In the genomic region with DNA sequence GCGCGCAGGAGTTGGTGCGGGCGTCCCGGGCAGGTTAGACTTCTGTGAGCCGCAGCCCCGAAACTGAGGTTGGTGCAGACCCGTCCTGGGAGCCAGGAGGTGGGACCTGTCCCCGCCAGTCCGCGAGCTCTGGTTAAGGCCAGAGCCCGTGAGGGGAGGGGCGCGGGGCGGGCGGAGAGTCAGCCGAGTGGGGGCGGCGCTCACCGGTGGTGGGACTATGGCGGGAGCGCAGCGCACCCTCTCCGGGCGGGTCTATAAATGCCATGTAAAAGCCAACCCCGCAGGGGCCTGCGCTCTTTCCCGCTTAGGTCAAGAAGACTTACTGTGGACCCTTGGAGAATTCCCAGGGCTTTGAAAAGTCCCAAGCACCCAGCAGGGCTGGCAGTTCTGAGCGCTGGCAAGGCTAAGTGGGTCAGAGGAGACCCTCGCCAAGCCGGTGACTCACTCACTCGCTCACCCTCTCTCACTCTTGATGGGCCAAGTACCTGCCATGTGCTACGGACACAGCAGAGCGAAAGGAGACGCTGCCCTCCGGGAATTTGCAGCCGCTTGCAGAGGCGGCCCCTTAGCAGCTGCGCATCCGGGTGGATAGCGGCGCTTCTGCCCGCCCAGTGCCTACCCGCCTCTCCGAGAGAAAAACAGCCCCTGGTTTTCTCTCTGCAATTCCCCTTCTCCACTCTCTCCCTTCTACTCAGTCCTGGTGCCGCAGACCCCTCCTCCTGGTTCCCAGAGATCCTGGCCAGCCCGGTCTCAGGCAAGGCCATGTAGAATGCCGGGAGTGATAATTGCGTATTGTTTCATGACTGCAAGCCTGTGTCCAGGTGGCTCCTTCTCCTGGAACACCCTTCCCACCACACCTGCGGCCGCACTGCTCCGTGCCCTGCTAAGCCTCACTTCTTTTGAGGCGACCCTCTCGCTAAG, we compare ENCODE assay signal across 8 cellular contexts. TPM values are rescaled to one million over a fixed set of nuclear protein-coding genes. Genes with fewer than 3 reads are reported as not detected.
DNase-seq lines count a peak whose midpoint lies in the region; ATAC-seq and TF ChIP-seq lines count a peak whose summit lies in the region.

A gene (minus strand): TSS at position 110 of the 921 bp plus-strand sequence. CDS start 19,607 bp downstream, outside the sequence.

- no peaks in the 10 kb centered on the region for H3K9me3 ChIP-seq in colonic mucosa

- peak; percentile 81 for ATAC-seq in left lobe of liver
- ATAC-seq in GM19035 (IDR thresholded peaks at IDR 0.05; ENCODE audit: unreplicated experiment), result no peak
- no peak for ATAC-seq in GM18861 (IDR thresholded peaks at IDR 0.05; ENCODE audit: unreplicated experiment)

- no peaks in the 10 kb centered on the region for H3K27me3 ChIP-seq in colonic mucosa

- H3K4me3 ChIP-seq in colonic mucosa, result peak within 1 kb of the TSS; percentile 58

- no peaks in the 10 kb centered on the region for H3K36me3 ChIP-seq in colonic mucosa

- DNase-seq in activated gamma-delta T cell (lab: John Stamatoyannopoulos, UW) (peak; percentile 10), activated gamma-delta T cell treated with Interleukin-2 at 50 U/mL for 16 hours (no peak), colonic mucosa (peak; percentile 76), left lobe of liver (ENCODE audit: low spot score) (peak; percentile 97)
- no peak for DNase-seq in stimulated activated CD4-positive, alpha-beta T cell treated with anti-CD3 and anti-CD28 coated beads, Interleukin-15, amount 100 ng/mL, for 24 hours

- no peak for TF ChIP-seq CTCF in colonic mucosa (IDR thresholded peaks at IDR 0.05)

- H3K9ac ChIP-seq in colonic mucosa (ENCODE audit: low read depth in 2 of 2, low read length in 2 of 2), result peak within 1 kb of the TSS; percentile 80 to 81

- H3K4me1 ChIP-seq in colonic mucosa, result no peaks in the 10 kb centered on the region

- H3K27ac ChIP-seq in colonic mucosa (peak within 1 kb of the TSS; percentile 70), temporal lobe (ENCODE audit: low read depth, low read length) (peak within 1 kb of the TSS; percentile 67)

- intact Hi-C loops in colonic mucosa (cut with DNase I), result no loop called here

RNA-seq across cellular contexts. Expression of the gene that starts here (rescaled TPM):
- 10 to 100 TPM; 15.3 to 25.6 TPM for total RNA-seq in colonic mucosa
- total RNA-seq in left lobe of liver, result 492 TPM
- total RNA-seq in temporal lobe, result 3.4 TPM

Comparison
In these comparisons a context has a peak if more than half of its experiments do, and no peak if none do; other contexts are left out.
1. RNA of the gene that starts here (total RNA-seq): 492 TPM in left lobe of liver (single experiment); 15.3 to 25.6 TPM in colonic mucosa and 3.4 TPM in temporal lobe (single experiment); every median in the first group is over 10 times any median in the second.
2. DNase-seq: peak in activated gamma-delta T cell (single experiment), colonic mucosa (single experiment) and left lobe of liver (single experiment); none in activated gamma-delta T cell treated with Interleukin-2 at 50 U/mL for 16 hours (single experiment) and stimulated activated CD4-positive, alpha-beta T cell treated with anti-CD3 and anti-CD28 coated beads, Interleukin-15, amount 100 ng/mL, for 24 hours (single experiment).